25 cellular contexts compared by ENCODE assay signal in the genomic region with DNA sequence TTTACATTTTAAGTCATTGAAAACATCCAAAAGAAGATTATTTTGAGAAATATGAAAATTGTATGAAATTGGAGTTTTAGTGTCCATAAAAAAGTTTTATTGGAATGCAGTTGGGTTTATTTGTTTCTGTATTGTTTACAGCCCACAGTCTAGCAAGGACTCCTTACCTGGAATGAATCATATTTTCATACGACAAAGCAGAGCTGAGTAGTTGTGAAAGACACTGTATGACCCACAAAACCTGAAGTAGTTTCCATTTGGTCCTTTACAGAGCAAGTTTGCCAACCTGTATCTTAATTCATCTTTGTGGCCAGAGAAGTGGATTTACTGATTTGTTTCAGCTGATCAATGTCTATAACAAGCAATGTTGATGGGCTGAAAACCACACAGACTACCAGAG. TPM values are rescaled to one million over a fixed set of nuclear protein-coding genes. Genes with fewer than 3 reads are reported as not detected.
DNase-seq lines count a peak whose midpoint lies in the region; ATAC-seq and TF ChIP-seq lines count a peak whose summit lies in the region.
"Had no signal": no experiment of that assay in that cellular context is flagged by ENCODE, and none has a peak within 500 bp of the region (broad histone marks: within the 10 kb centered on the region; RNA-seq: fewer than 3 reads in every experiment).

No MANE protein-coding gene starts in this region.

- peaks cover 0 to 2% of the 10 kb centered on the region in 2 donors for H3K36me3 Mint-ChIP-seq in activated T-cell treated with anti-CD3 and anti-CD28 coated beads, Interleukin-2, amount 50 U/mL, for 72 hours (ENCODE audit: insufficient read depth in 2 of 2)
- H3K36me3 Mint-ChIP-seq in activated T-helper 1 cell treated with anti-CD3 and anti-CD28 coated beads, Interleukin-12 subunit alpha, Interleukin-12 subunit beta, Interleukin-2, Interleukin-4 antibody, amounts not matched to agents 30 ng/mL and 10 ng/mL and 1 ng/mL, durations not matched to agents 14 hours and 24 hours and 36 hours (ENCODE audit: low read depth) = peaks cover 2% of the 10 kb centered on the region
- no peaks in the 10 kb centered on the region for H3K36me3 Mint-ChIP-seq in stimulated activated naive B cell treated with anti-CD40 and anti-IgM and Interleukin-4, amounts not matched to agents 10 μg/mL and 1 μg/mL and 100 μg/mL, for 72 hours
- H3K36me3 Mint-ChIP-seq: CD14-positive monocyte had no signal

- peak; percentile 88 to 89 for ATAC-seq in activated T-cell treated with anti-CD3 and anti-CD28 coated beads, Interleukin-2, amount 50 U/mL, for 72 hours (replicated peaks in 1 of 2)
- ATAC-seq in GM21723 (IDR thresholded peaks at IDR 0.05; ENCODE audit: unreplicated experiment) (peak; percentile 49), left lobe of liver (no peak)
- peak; percentile 62 to 78 for ATAC-seq in stimulated activated naive B cell treated with anti-CD40 and anti-IgM and Interleukin-4, amounts not matched to agents 10 μg/mL and 1 μg/mL and 100 μg/mL, for 72 hours (replicated peaks)

- intact Hi-C loops in activated T-helper 1 cell treated with anti-CD3 and anti-CD28 coated beads, Interleukin-12 subunit alpha, Interleukin-12 subunit beta, Interleukin-2, Interleukin-4 antibody, amounts not matched to agents 30 ng/mL and 10 ng/mL and 1 ng/mL, durations not matched to agents 14 hours and 24 hours and 36 hours (cut with micrococcal nuclease) = loop anchor here (1.0 to 5.0 kb wide), 6 partner anchors 8 to 227 kb away; partner anchors contain the start of gene CCL3

- no peaks in the 10 kb centered on the region for H3K27me3 ChIP-seq in Peyer's patch

- H3K27ac Mint-ChIP-seq in activated T-cell treated with anti-CD3 and anti-CD28 coated beads, Interleukin-2, amount 50 U/mL, for 72 hours = peak overlapping the region; percentile 90
- peak overlapping the region; percentile 71 for H3K27ac Mint-ChIP-seq in activated T-helper 1 cell treated with anti-CD3 and anti-CD28 coated beads, Interleukin-12 subunit alpha, Interleukin-12 subunit beta, Interleukin-2, Interleukin-4 antibody, amounts not matched to agents 30 ng/mL and 10 ng/mL and 1 ng/mL, durations not matched to agents 14 hours and 24 hours and 36 hours
- no peak overlapping the region for H3K27ac Mint-ChIP-seq in stimulated activated naive B cell treated with anti-CD40 and anti-IgM and Interleukin-4, amounts not matched to agents 10 μg/mL and 1 μg/mL and 100 μg/mL, for 72 hours
- H3K27ac Mint-ChIP-seq: CD14-positive monocyte, IgD-negative memory B cell had no signal

- peaks cover 27% of the 10 kb centered on the region for H3K4me1 Mint-ChIP-seq in activated T-cell treated with anti-CD3 and anti-CD28 coated beads, Interleukin-2, amount 50 U/mL, for 72 hours (ENCODE audit: low read depth)
- peaks cover 23% of the 10 kb centered on the region for H3K4me1 Mint-ChIP-seq in activated T-helper 1 cell treated with anti-CD3 and anti-CD28 coated beads, Interleukin-12 subunit alpha, Interleukin-12 subunit beta, Interleukin-2, Interleukin-4 antibody, amounts not matched to agents 30 ng/mL and 10 ng/mL and 1 ng/mL, durations not matched to agents 14 hours and 24 hours and 36 hours (ENCODE audit: low read depth)
- peaks cover 10 to 18% of the 10 kb centered on the region in 2 donors for H3K4me1 Mint-ChIP-seq in stimulated activated naive B cell treated with anti-CD40 and anti-IgM and Interleukin-4, amounts not matched to agents 10 μg/mL and 1 μg/mL and 100 μg/mL, for 72 hours

- TF ChIP-seq POLR2A in Peyer's patch (IDR thresholded peaks at IDR 0.05) = no peak

- no peak overlapping the region for H3K4me3 ChIP-seq in Peyer's patch
- H3K4me3 ChIP-seq: HAP-1 had no signal

- peaks cover 0 to 2% of the 10 kb centered on the region in 2 donors for H3K9me3 Mint-ChIP-seq in activated T-cell treated with anti-CD3 and anti-CD28 coated beads, Interleukin-2, amount 50 U/mL, for 72 hours
- no peaks in the 10 kb centered on the region for H3K9me3 Mint-ChIP-seq in activated T-helper 1 cell treated with anti-CD3 and anti-CD28 coated beads, Interleukin-12 subunit alpha, Interleukin-12 subunit beta, Interleukin-2, Interleukin-4 antibody, amounts not matched to agents 30 ng/mL and 10 ng/mL and 1 ng/mL, durations not matched to agents 14 hours and 24 hours and 36 hours
- peaks cover 0 to 3% of the 10 kb centered on the region in 2 donors for H3K9me3 Mint-ChIP-seq in stimulated activated naive B cell treated with anti-CD40 and anti-IgM and Interleukin-4, amounts not matched to agents 10 μg/mL and 1 μg/mL and 100 μg/mL, for 72 hours

- no peak for TF ChIP-seq CTCF in Peyer's patch (IDR thresholded peaks at IDR 0.05)

- no peak overlapping the region for H3K27ac ChIP-seq in Peyer's patch
- H3K27ac ChIP-seq: HL-60 had no signal

- H3K4me1 ChIP-seq in Peyer's patch = no peaks in the 10 kb centered on the region
- H3K4me1 ChIP-seq: HAP-1 had no signal

- H3K4me3 Mint-ChIP-seq in activated T-cell treated with anti-CD3 and anti-CD28 coated beads, Interleukin-2, amount 50 U/mL, for 72 hours = peak overlapping the region in 1 of 2 donors; percentile 56
- no peak overlapping the region for H3K4me3 Mint-ChIP-seq in activated T-helper 1 cell treated with anti-CD3 and anti-CD28 coated beads, Interleukin-12 subunit alpha, Interleukin-12 subunit beta, Interleukin-2, Interleukin-4 antibody, amounts not matched to agents 30 ng/mL and 10 ng/mL and 1 ng/mL, durations not matched to agents 14 hours and 24 hours and 36 hours
- H3K4me3 Mint-ChIP-seq in stimulated activated naive B cell treated with anti-CD40 and anti-IgM and Interleukin-4, amounts not matched to agents 10 μg/mL and 1 μg/mL and 100 μg/mL, for 72 hours = no peak overlapping the region
- H3K4me3 Mint-ChIP-seq: CD14-positive monocyte, IgD-negative memory B cell had no signal

- H3K9me3 ChIP-seq in Peyer's patch = peaks cover 0 to 6% (median 2%) of the 10 kb centered on the region in 4 donors
- H3K9me3 ChIP-seq: HAP-1 had no signal

- H3K27me3 Mint-ChIP-seq in activated T-cell treated with anti-CD3 and anti-CD28 coated beads, Interleukin-2, amount 50 U/mL, for 72 hours (ENCODE audit: low read depth) = peaks cover 61% of the 10 kb centered on the region
- H3K27me3 Mint-ChIP-seq in activated T-helper 1 cell treated with anti-CD3 and anti-CD28 coated beads, Interleukin-12 subunit alpha, Interleukin-12 subunit beta, Interleukin-2, Interleukin-4 antibody, amounts not matched to agents 30 ng/mL and 10 ng/mL and 1 ng/mL, durations not matched to agents 14 hours and 24 hours and 36 hours (ENCODE audit: insufficient read depth) = peaks cover 7% of the 10 kb centered on the region
- peaks cover 4 to 6% of the 10 kb centered on the region in 2 donors for H3K27me3 Mint-ChIP-seq in stimulated activated naive B cell treated with anti-CD40 and anti-IgM and Interleukin-4, amounts not matched to agents 10 μg/mL and 1 μg/mL and 100 μg/mL, for 72 hours
- H3K27me3 Mint-ChIP-seq: IgD-negative memory B cell had no signal

- H3K36me3 ChIP-seq in Peyer's patch = no peaks in the 10 kb centered on the region
- H3K36me3 ChIP-seq: HAP-1 had no signal

- no peak for DNase-seq in activated T-cell treated with anti-CD3 and anti-CD28 coated beads, Interleukin-2, amount 50 U/mL, for 72 hours
- DNase-seq in activated T-cell treated with anti-CD3 and anti-CD28 coated beads, Interleukin-2, amount 50 U/mL, for 1 hour = no peak
- DNase-seq in activated T-helper 1 cell treated with anti-CD3 and anti-CD28 coated beads, Interleukin-12 subunit alpha, Interleukin-12 subunit beta, Interleukin-2, Interleukin-4 antibody, amounts not matched to agents 30 ng/mL and 10 ng/mL and 1 ng/mL, durations not matched to agents 14 hours and 24 hours and 36 hours (ENCODE audit: low spot score) = no peak
- DNase-seq in stimulated activated naive B cell treated with anti-CD40 and anti-IgM and Interleukin-4, amounts not matched to agents 10 μg/mL and 1 μg/mL and 100 μg/mL, for 72 hours = no peak
- DNase-seq in NCI-H1417 (lab: John Stamatoyannopoulos, UW) = no peak
- no peak for DNase-seq in left lobe of liver (ENCODE audit: low spot score)
- no peak for DNase-seq in Peyer's patch
- DNase-seq: ACHN, AML-193, COR-L47, GF-D8, Kasumi-1, NCI-H1105, NCI-H1694 treated with DMSO at 0.1 percent for 48 hours, NCI-H345, NCI-H526 treated with DMSO at 0.1 percent for 48 hours, SHP77 treated with DMSO at 0.1 percent for 48 hours had no signal

RNA-seq across cellular contexts. Expression of gene CCL18, which starts 10.3 kb away (rescaled TPM):
- 1 to 10 TPM in 1 of 2 donors, under 1 TPM in 1; 0.48 to 1.5 TPM for total RNA-seq in activated T-cell treated with anti-CD3 and anti-CD28 coated beads, Interleukin-2, amount 50 U/mL, for 72 hours
- total RNA-seq in activated T-helper 1 cell treated with anti-CD3 and anti-CD28 coated beads, Interleukin-12 subunit alpha, Interleukin-12 subunit beta, Interleukin-2, Interleukin-4 antibody, amounts not matched to agents 30 ng/mL and 10 ng/mL and 1 ng/mL, durations not matched to agents 14 hours and 24 hours and 36 hours = not detected in 2 replicates
- total RNA-seq in left lobe of liver (0.33 TPM), Peyer's patch (1 to 10 TPM in 2 of 4 donors, not detected in 2; 3.3 to 3.9 TPM)
- total RNA-seq: Daoy, OCI-LY7, RPMI7951 had no signal

RNA-seq across cellular contexts. Expression of gene CCL3, which starts 15.6 kb away (rescaled TPM):
- total RNA-seq in activated T-cell treated with anti-CD3 and anti-CD28 coated beads, Interleukin-2, amount 50 U/mL, for 72 hours = 100 to 1,000 TPM in 1 of 2 donors, 10 to 100 TPM in 1; 79.6 to 336 TPM
- 1,244 and 1,261 TPM in 2 replicates for total RNA-seq in activated T-helper 1 cell treated with anti-CD3 and anti-CD28 coated beads, Interleukin-12 subunit alpha, Interleukin-12 subunit beta, Interleukin-2, Interleukin-4 antibody, amounts not matched to agents 30 ng/mL and 10 ng/mL and 1 ng/mL, durations not matched to agents 14 hours and 24 hours and 36 hours
- total RNA-seq in left lobe of liver (2.0 TPM), Peyer's patch (1 to 10 TPM in 1 of 4 donors, under 1 TPM in 1, not detected in 2; 0.80 to 5.8 TPM)
- total RNA-seq: OCI-LY7 had no signal

RNA-seq across cellular contexts. Expression of gene CCL4, which starts 29.3 kb away (rescaled TPM):
- total RNA-seq in activated T-cell treated with anti-CD3 and anti-CD28 coated beads, Interleukin-2, amount 50 U/mL, for 72 hours = 100 to 1,000 TPM in 1 of 2 donors, 10 to 100 TPM in 1; 63.9 to 200 TPM
- 1,230 and 1,243 TPM in 2 replicates for total RNA-seq in activated T-helper 1 cell treated with anti-CD3 and anti-CD28 coated beads, Interleukin-12 subunit alpha, Interleukin-12 subunit beta, Interleukin-2, Interleukin-4 antibody, amounts not matched to agents 30 ng/mL and 10 ng/mL and 1 ng/mL, durations not matched to agents 14 hours and 24 hours and 36 hours
- total RNA-seq in left lobe of liver = 1.2 TPM
- 1 to 10 TPM in 2 of 4 donors, not detected in 2; 1.1 to 1.5 TPM for total RNA-seq in Peyer's patch
- total RNA-seq: Daoy, RPMI7951 had no signal

RNA-seq across cellular contexts. Expression of gene CCL23, which starts 56.6 kb away (rescaled TPM):
- total RNA-seq in activated T-cell treated with anti-CD3 and anti-CD28 coated beads, Interleukin-2, amount 50 U/mL, for 72 hours = not detected
- total RNA-seq in activated T-helper 1 cell treated with anti-CD3 and anti-CD28 coated beads, Interleukin-12 subunit alpha, Interleukin-12 subunit beta, Interleukin-2, Interleukin-4 antibody, amounts not matched to agents 30 ng/mL and 10 ng/mL and 1 ng/mL, durations not matched to agents 14 hours and 24 hours and 36 hours = not detected in 2 replicates
- 1.4 TPM for total RNA-seq in left lobe of liver
- total RNA-seq in Peyer's patch = 1 to 10 TPM in 1 of 4 donors, not detected in 3; 3.6 TPM
- total RNA-seq: Daoy, OCI-LY7, RPMI7951 had no signal

Comparison
In these comparisons a context has a peak if more than half of its experiments do, and no peak if none do; other contexts are left out.
1. RNA of gene CCL3, which starts 15.6 kb away (total RNA-seq): 1,244 to 1,261 TPM in activated T-helper 1 cell treated with anti-CD3 and anti-CD28 coated beads, Interleukin-12 subunit alpha, Interleukin-12 subunit beta, Interleukin-2, Interleukin-4 antibody, amounts not matched to agents 30 ng/mL and 10 ng/mL and 1 ng/mL, durations not matched to agents 14 hours and 24 hours and 36 hours and 79.6 to 336 TPM in activated T-cell treated with anti-CD3 and anti-CD28 coated beads, Interleukin-2, amount 50 U/mL, for 72 hours; 2.0 TPM in left lobe of liver (single experiment) and 0.80 to 5.8 TPM in Peyer's patch; every median in the first group is over 10 times any median in the second.
2. RNA of gene CCL4, which starts 29.3 kb away (total RNA-seq): 1,230 to 1,243 TPM in activated T-helper 1 cell treated with anti-CD3 and anti-CD28 coated beads, Interleukin-12 subunit alpha, Interleukin-12 subunit beta, Interleukin-2, Interleukin-4 antibody, amounts not matched to agents 30 ng/mL and 10 ng/mL and 1 ng/mL, durations not matched to agents 14 hours and 24 hours and 36 hours and 63.9 to 200 TPM in activated T-cell treated with anti-CD3 and anti-CD28 coated beads, Interleukin-2, amount 50 U/mL, for 72 hours; 1.1 to 1.5 TPM in Peyer's patch and 1.2 TPM in left lobe of liver (single experiment); every median in the first group is over 10 times any median in the second.